ENCODE assay signal across 1 cellular context in genomic region chr12:2795291-2796186, GRCh38.
A peak's percentile ranks its signal among the peaks of the same experiment; 100 is the strongest.
TF ChIP-seq lines count a peak whose summit lies in the region.

No MANE protein-coding gene starts in this region.

TF ChIP-seq in HepG2, 621 proteins besides CTCF, POLR2A, EP300 and RAD21 (continued from another document and continues in another):
- TF ChIP-seq ZZZ3 (CRISPR knock-in tag; IDR thresholded peaks at IDR 0.05; ENCODE audit: borderline replicate concordance) (no peak), ZNF460 (CRISPR knock-in tag; IDR thresholded peaks at IDR 0.05; ENCODE audit: borderline replicate concordance) (no peak), ZNF431 (CRISPR knock-in tag; IDR thresholded peaks at IDR 0.05; ENCODE audit: borderline replicate concordance, low read depth) (0 out of 2 replicates have a peak, but pooled peaks have one; percentile 13), ZNF607 (CRISPR knock-in tag; IDR thresholded peaks at IDR 0.05; ENCODE audit: borderline replicate concordance) (0 out of 2 replicates have a peak, but pooled peaks have one; percentile 37), ZNF383 (CRISPR knock-in tag; IDR thresholded peaks at IDR 0.05; ENCODE audit: borderline replicate concordance) (no peak), ZNF577 (CRISPR knock-in tag; IDR thresholded peaks at IDR 0.05; ENCODE audit: borderline replicate concordance, low read depth) (no peak), ZNF557 (CRISPR knock-in tag; IDR thresholded peaks at IDR 0.05) (no peak), PRDM10 (CRISPR knock-in tag; IDR thresholded peaks at IDR 0.05; ENCODE audit: low read depth) (no peak), JUN (CRISPR knock-in tag; IDR thresholded peaks at IDR 0.05) (no peak), E2F5 (CRISPR knock-in tag; conservative IDR thresholded peaks at IDR 0.05) (no peak), GMEB2 (CRISPR knock-in tag; IDR thresholded peaks at IDR 0.05; ENCODE audit: low read depth) (no peak), ZNF646 (CRISPR knock-in tag; IDR thresholded peaks at IDR 0.05) (no peak), TBP (CRISPR knock-in tag; IDR thresholded peaks at IDR 0.05) (no peak), THYN1 (CRISPR knock-in tag; IDR thresholded peaks at IDR 0.05; ENCODE audit: borderline replicate concordance, low read depth) (no peak), FUBP1 (CRISPR knock-in tag; IDR thresholded peaks at IDR 0.05; ENCODE audit: borderline replicate concordance) (no peak), MTF2 (CRISPR knock-in tag; IDR thresholded peaks at IDR 0.05; ENCODE audit: borderline replicate concordance) (no peak), TEAD2 (CRISPR knock-in tag; IDR thresholded peaks at IDR 0.05) (no peak), POLR2AphosphoS2 (IDR thresholded peaks at IDR 0.05; ENCODE audit: low read depth, low read length) (no peak), DNMT3B (CRISPR knock-in tag; conservative IDR thresholded peaks at IDR 0.05) (no peak), REXO4 (CRISPR knock-in tag; IDR thresholded peaks at IDR 0.05; ENCODE audit: borderline replicate concordance) (no peak), ZNF180 (CRISPR knock-in tag; IDR thresholded peaks at IDR 0.05; ENCODE audit: borderline replicate concordance, low read depth) (no peak), KLF13 (CRISPR knock-in tag; IDR thresholded peaks at IDR 0.05) (no peak), KMT2B (CRISPR knock-in tag; IDR thresholded peaks at IDR 0.05) (no peak), KDM5A (IDR thresholded peaks at IDR 0.05; ENCODE audit: borderline replicate concordance, low read length) (no peak)
- TF ChIP-seq, protein P1, sequence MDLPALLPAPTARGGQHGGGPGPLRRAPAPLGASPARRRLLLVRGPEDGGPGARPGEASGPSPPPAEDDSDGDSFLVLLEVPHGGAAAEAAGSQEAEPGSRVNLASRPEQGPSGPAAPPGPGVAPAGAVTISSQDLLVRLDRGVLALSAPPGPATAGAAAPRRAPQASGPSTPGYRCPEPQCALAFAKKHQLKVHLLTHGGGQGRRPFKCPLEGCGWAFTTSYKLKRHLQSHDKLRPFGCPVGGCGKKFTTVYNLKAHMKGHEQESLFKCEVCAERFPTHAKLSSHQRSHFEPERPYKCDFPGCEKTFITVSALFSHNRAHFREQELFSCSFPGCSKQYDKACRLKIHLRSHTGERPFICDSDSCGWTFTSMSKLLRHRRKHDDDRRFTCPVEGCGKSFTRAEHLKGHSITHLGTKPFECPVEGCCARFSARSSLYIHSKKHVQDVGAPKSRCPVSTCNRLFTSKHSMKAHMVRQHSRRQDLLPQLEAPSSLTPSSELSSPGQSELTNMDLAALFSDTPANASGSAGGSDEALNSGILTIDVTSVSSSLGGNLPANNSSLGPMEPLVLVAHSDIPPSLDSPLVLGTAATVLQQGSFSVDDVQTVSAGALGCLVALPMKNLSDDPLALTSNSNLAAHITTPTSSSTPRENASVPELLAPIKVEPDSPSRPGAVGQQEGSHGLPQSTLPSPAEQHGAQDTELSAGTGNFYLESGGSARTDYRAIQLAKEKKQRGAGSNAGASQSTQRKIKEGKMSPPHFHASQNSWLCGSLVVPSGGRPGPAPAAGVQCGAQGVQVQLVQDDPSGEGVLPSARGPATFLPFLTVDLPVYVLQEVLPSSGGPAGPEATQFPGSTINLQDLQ (CRISPR knock-in tag; IDR thresholded peaks at IDR 0.05): no peak
- TF ChIP-seq, protein P2, sequence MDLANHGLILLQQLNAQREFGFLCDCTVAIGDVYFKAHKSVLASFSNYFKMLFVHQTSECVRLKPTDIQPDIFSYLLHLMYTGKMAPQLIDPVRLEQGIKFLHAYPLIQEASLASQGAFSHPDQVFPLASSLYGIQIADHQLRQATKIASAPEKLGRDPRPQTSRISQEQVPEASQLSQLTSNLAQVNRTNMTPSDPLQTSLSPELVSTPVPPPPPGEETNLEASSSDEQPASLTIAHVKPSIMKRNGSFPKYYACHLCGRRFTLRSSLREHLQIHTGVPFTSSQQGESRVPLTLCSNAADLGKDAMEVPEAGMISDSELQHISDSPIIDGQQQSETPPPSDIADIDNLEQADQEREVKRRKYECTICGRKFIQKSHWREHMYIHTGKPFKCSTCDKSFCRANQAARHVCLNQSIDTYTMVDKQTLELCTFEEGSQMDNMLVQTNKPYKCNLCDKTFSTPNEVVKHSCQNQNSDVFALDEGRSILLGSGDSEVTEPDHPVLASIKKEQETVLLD (CRISPR knock-in tag; IDR thresholded peaks at IDR 0.05; ENCODE audit: low read depth): no peak; the same call in 1 of the 2 replicates
- TF ChIP-seq, protein P3, sequence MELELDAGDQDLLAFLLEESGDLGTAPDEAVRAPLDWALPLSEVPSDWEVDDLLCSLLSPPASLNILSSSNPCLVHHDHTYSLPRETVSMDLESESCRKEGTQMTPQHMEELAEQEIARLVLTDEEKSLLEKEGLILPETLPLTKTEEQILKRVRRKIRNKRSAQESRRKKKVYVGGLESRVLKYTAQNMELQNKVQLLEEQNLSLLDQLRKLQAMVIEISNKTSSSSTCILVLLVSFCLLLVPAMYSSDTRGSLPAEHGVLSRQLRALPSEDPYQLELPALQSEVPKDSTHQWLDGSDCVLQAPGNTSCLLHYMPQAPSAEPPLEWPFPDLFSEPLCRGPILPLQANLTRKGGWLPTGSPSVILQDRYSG (CRISPR knock-in tag; IDR thresholded peaks at IDR 0.05): 0 out of 2 replicates have a peak, but pooled peaks have one; percentile 39
- TF ChIP-seq, protein P4, sequence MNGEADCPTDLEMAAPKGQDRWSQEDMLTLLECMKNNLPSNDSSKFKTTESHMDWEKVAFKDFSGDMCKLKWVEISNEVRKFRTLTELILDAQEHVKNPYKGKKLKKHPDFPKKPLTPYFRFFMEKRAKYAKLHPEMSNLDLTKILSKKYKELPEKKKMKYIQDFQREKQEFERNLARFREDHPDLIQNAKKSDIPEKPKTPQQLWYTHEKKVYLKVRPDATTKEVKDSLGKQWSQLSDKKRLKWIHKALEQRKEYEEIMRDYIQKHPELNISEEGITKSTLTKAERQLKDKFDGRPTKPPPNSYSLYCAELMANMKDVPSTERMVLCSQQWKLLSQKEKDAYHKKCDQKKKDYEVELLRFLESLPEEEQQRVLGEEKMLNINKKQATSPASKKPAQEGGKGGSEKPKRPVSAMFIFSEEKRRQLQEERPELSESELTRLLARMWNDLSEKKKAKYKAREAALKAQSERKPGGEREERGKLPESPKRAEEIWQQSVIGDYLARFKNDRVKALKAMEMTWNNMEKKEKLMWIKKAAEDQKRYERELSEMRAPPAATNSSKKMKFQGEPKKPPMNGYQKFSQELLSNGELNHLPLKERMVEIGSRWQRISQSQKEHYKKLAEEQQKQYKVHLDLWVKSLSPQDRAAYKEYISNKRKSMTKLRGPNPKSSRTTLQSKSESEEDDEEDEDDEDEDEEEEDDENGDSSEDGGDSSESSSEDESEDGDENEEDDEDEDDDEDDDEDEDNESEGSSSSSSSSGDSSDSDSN (CRISPR knock-in tag; IDR thresholded peaks at IDR 0.05): no peak
